In genomic region chr9:126860077-126860756, GRCh38 we compare ENCODE assay signal across 8 cellular contexts. TPM values are rescaled to one million over a fixed set of nuclear protein-coding genes. Genes with fewer than 3 reads are reported as not detected.
DNase-seq lines count a peak whose midpoint lies in the region; ATAC-seq and TF ChIP-seq lines count a peak whose summit lies in the region.

A gene with protein sequence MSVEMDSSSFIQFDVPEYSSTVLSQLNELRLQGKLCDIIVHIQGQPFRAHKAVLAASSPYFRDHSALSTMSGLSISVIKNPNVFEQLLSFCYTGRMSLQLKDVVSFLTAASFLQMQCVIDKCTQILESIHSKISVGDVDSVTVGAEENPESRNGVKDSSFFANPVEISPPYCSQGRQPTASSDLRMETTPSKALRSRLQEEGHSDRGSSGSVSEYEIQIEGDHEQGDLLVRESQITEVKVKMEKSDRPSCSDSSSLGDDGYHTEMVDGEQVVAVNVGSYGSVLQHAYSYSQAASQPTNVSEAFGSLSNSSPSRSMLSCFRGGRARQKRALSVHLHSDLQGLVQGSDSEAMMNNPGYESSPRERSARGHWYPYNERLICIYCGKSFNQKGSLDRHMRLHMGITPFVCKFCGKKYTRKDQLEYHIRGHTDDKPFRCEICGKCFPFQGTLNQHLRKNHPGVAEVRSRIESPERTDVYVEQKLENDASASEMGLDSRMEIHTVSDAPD (plus strand): TSS chr9:126860639. CDS start chr9:126879400, 18,761 bp downstream.

- no peaks in the 10 kb centered on the region; the same call in none of the 2 replicates for H3K36me3 ChIP-seq in BE2C

- peaks cover 6% of the 10 kb centered on the region for H3K36me3 Mint-ChIP-seq in stimulated activated effector memory CD8-positive, alpha-beta T cell treated with anti-CD3 and anti-CD28 coated beads, Interleukin-12 subunit alpha, Interleukin-12 subunit beta, amount 100 ng/mL, for 72 hours

- H3K9me3 ChIP-seq in BE2C, result no peaks in the 10 kb centered on the region

- no peaks in the 10 kb centered on the region for H3K4me1 ChIP-seq in BE2C

- in situ Hi-C loops in GM18951 (cut with MboI; ENCODE audit: low sequenced_read_pairs, unreplicated experiment), result no loop called here

- H3K27ac Mint-ChIP-seq in stimulated activated effector memory CD8-positive, alpha-beta T cell treated with anti-CD3 and anti-CD28 coated beads, Interleukin-12 subunit alpha, Interleukin-12 subunit beta, amount 100 ng/mL, for 72 hours, result peak within 1 kb of the TSS; percentile 92

- H3K9me3 Mint-ChIP-seq in stimulated activated effector memory CD8-positive, alpha-beta T cell treated with anti-CD3 and anti-CD28 coated beads, Interleukin-12 subunit alpha, Interleukin-12 subunit beta, amount 100 ng/mL, for 72 hours, result no peaks in the 10 kb centered on the region

- peaks cover 26% of the 10 kb centered on the region for H3K4me1 Mint-ChIP-seq in stimulated activated effector memory CD8-positive, alpha-beta T cell treated with anti-CD3 and anti-CD28 coated beads, Interleukin-12 subunit alpha, Interleukin-12 subunit beta, amount 100 ng/mL, for 72 hours

- peak; percentile 78 for DNase-seq in BE2C
- peak; percentile 46 for DNase-seq in NOMO-1 (lab: John Stamatoyannopoulos, UW; ENCODE audit: unreplicated experiment in 2 of 2)
- peak; percentile 66 for DNase-seq in activated T-cell treated with anti-CD3 and anti-CD28 coated beads for 24 hours (ENCODE audit: low read depth)
- DNase-seq in erythroblast (lab: John Stamatoyannopoulos, UW), result peak; percentile 75 to 88
- peak; percentile 69 for DNase-seq in myocyte (ENCODE audit: low read depth)
- peak; percentile 93 to 94 for DNase-seq in stimulated activated effector memory CD8-positive, alpha-beta T cell treated with anti-CD3 and anti-CD28 coated beads, Interleukin-12 subunit alpha, Interleukin-12 subunit beta, amount 100 ng/mL, for 72 hours (ENCODE audit: low spot score in 2 of 2)

- peak within 1 kb of the TSS; percentile 82 for H3K4me3 ChIP-seq in BE2C (ENCODE audit: low read depth, low read length)

- H3K4me3 Mint-ChIP-seq in stimulated activated effector memory CD8-positive, alpha-beta T cell treated with anti-CD3 and anti-CD28 coated beads, Interleukin-12 subunit alpha, Interleukin-12 subunit beta, amount 100 ng/mL, for 72 hours, result peak within 1 kb of the TSS; percentile 73

- ATAC-seq in HG03159 (IDR thresholded peaks at IDR 0.05; ENCODE audit: unreplicated experiment), result peak; percentile 61
- ATAC-seq in stimulated activated effector memory CD8-positive, alpha-beta T cell treated with anti-CD3 and anti-CD28 coated beads, Interleukin-12 subunit alpha, Interleukin-12 subunit beta, amount 100 ng/mL, for 72 hours, result peak; percentile 80

- no peaks in the 10 kb centered on the region; the same call in 1 of the 2 replicates for H3K27me3 ChIP-seq in BE2C

- peak; percentile 90 for TF ChIP-seq CTCF in BE2C (IDR thresholded peaks at IDR 0.05; ENCODE audit: low read depth, low read length)

- TF ChIP-seq POLR2A in GM18951 (IDR thresholded peaks at IDR 0.05; ENCODE audit: extremely low read depth, insufficient read depth, insufficient read length) (peak; percentile 93), erythroblast (IDR thresholded peaks at IDR 0.05; ENCODE audit: low read length) (peak; percentile 24)

RNA-seq across cellular contexts. Expression of the gene that starts here (rescaled TPM):
- polyA plus RNA-seq in BE2C (2012; ENCODE audit: insufficient read depth, insufficient read length, low read depth), result 4.4 TPM
- 5.9 and 6.1 TPM in 2 replicates for total RNA-seq in myocyte
- polyA plus RNA-seq in myocyte (2012), result 3.1 TPM

Comparison
In these comparisons a context has a peak if more than half of its experiments do, and no peak if none do; other contexts are left out.
1. Peak in every context shown above with its lines: DNase-seq, ATAC-seq and H3K4me3 ChIP-seq.